ENCODE assay signal across 23 cellular contexts in genomic region chr9:3054017-3054586, GRCh38.
DNase-seq lines count a peak whose midpoint lies in the region; ATAC-seq, FAIRE-seq and TF ChIP-seq lines count a peak whose summit lies in the region.
"Had no signal": no experiment of that assay in that cellular context is flagged by ENCODE, and none has a peak within 500 bp of the region (broad histone marks: within the 10 kb centered on the region; RNA-seq: fewer than 3 reads in every experiment).

No MANE protein-coding gene starts in this region.

- TF ChIP-seq CTCF in mammary epithelial cell (conservative IDR thresholded peaks at IDR 0.05 in 1 of 2, IDR thresholded peaks at IDR 0.05 in 1 of 2; ENCODE audit: extremely low read depth in 1 of 2, insufficient read depth in 1 of 2, low read depth in 1 of 2, low read length in 2 of 2) = no peak
- TF ChIP-seq CTCF in MCF 10A (IDR thresholded peaks at IDR 0.05; ENCODE audit: unreplicated experiment) = no peak
- TF ChIP-seq CTCF in liver (IDR thresholded peaks at IDR 0.05; ENCODE audit: low read depth, low read length, missing input control) = no peak
- TF ChIP-seq CTCF in kidney (IDR thresholded peaks at IDR 0.05; ENCODE audit: borderline replicate concordance, extremely low read depth, insufficient read depth) = no peak

- H2AFZ ChIP-seq in mammary epithelial cell (ENCODE audit: low read depth, low read length) = peak overlapping the region; percentile 22

- H3K4me1 Mint-ChIP-seq in MCF 10A (ENCODE audit: insufficient read depth, unreplicated experiment) = no peaks in the 10 kb centered on the region
- H3K4me1 Mint-ChIP-seq: B cell had no signal

- WGBS in mammary epithelial cell (ENCODE audit: low coverage, missing lambda C conversion rate) = 68% methylated on average over 6 of the region's 6 CpGs
- 34% methylated on average over 6 of the region's 6 CpGs for WGBS in liver

- H3K27me3 ChIP-seq in mammary epithelial cell (ENCODE audit: insufficient read depth, low read length) = peaks cover 4% of the 10 kb centered on the region
- no peaks in the 10 kb centered on the region for H3K27me3 ChIP-seq in liver (ENCODE audit: control insufficient read depth in 4 of 4, insufficient read depth in 4 of 4, low read length in 3 of 4)
- H3K27me3 ChIP-seq: BLaER1 treated with 17β-estradiol and CSF1 and Interleukin-3, amounts not matched to agents 10 nM and 100 nM had no signal

- no peak overlapping the region for H3K27ac Mint-ChIP-seq in MCF 10A (ENCODE audit: low read depth, unreplicated experiment)
- H3K27ac Mint-ChIP-seq: B cell; CD4-positive, alpha-beta T cell; CD8-positive, alpha-beta T cell had no signal

- no peaks in the 10 kb centered on the region for H3K36me3 Mint-ChIP-seq in MCF 10A (ENCODE audit: insufficient read depth, unreplicated experiment)
- H3K36me3 Mint-ChIP-seq: CD8-positive, alpha-beta T cell had no signal

- DNase-seq in mammary epithelial cell (no peak), MCF 10A (ENCODE audit: unreplicated experiment) (no peak), left lobe of liver (ENCODE audit: low spot score) (no peak), RKO (ENCODE audit: low spot score) (no peak), kidney (no peak), HTR-8/SVneo (ENCODE audit: insufficient read length, low spot score) (no peak)
- DNase-seq: AML-193; Calu3; CD4-positive, alpha-beta T cell; CD8-positive, alpha-beta T cell; DMS79 treated with DMSO at 0.1 percent for 48 hours; GF-D8 had no signal

- POLR2A ChIA-PET in MCF 10A (lab: Yijun Ruan, JAX) = no interaction called here

- H3K4me2 ChIP-seq in mammary epithelial cell (ENCODE audit: insufficient read depth, low read depth, low read length) = no peak overlapping the region
- H3K4me2 ChIP-seq: A549; BLaER1 treated with 17β-estradiol and CSF1 and Interleukin-3, amounts not matched to agents 10 nM and 100 nM had no signal

- H4K20me1 ChIP-seq in mammary epithelial cell (ENCODE audit: insufficient read depth, low read length) = no peaks in the 10 kb centered on the region
- H4K20me1 ChIP-seq: BLaER1 treated with 17β-estradiol and CSF1 and Interleukin-3, amounts not matched to agents 10 nM and 100 nM had no signal

- H3K27me3 Mint-ChIP-seq in MCF 10A (ENCODE audit: insufficient read depth, unreplicated experiment) = peaks cover 19% of the 10 kb centered on the region
- H3K27me3 Mint-ChIP-seq: B cell; CD4-positive, alpha-beta T cell had no signal

- H3K27ac ChIP-seq in mammary epithelial cell (ENCODE audit: insufficient read depth, low read depth, low read length) = no peak overlapping the region
- H3K27ac ChIP-seq in liver (ENCODE audit: low read depth in 1 of 2, low read length in 2 of 2) = no peak overlapping the region
- no peak overlapping the region for H3K27ac ChIP-seq in kidney (ENCODE audit: low read depth in 2 of 2, low read length in 2 of 2)
- H3K27ac ChIP-seq: 22Rv1; A549; BLaER1 treated with 17β-estradiol and CSF1 and Interleukin-3, amounts not matched to agents 10 nM and 100 nM; C4-2B had no signal

- no TSS peak for BruUV-seq in mammary epithelial cell (replicated peaks; lab: Mats Ljungman, UMichigan)
- BruUV-seq in MCF 10A (replicated peaks; lab: Mats Ljungman, UMichigan) = no TSS peak

- no peak for TF ChIP-seq RAD21 in liver (IDR thresholded peaks at IDR 0.05)

- H3K4me3 Mint-ChIP-seq in MCF 10A (ENCODE audit: unreplicated experiment) = no peak overlapping the region
- H3K4me3 Mint-ChIP-seq: B cell; CD4-positive, alpha-beta T cell; CD8-positive, alpha-beta T cell had no signal

- dilution Hi-C loops in mammary epithelial cell (cut with HindIII; ENCODE audit: low sequenced_read_pairs) = no loop called here

- no peaks in the 10 kb centered on the region for H3K79me2 ChIP-seq in mammary epithelial cell (ENCODE audit: insufficient read depth, low read length)

- H3K4me3 ChIP-seq in mammary epithelial cell (replicated peaks in 1 of 3; ENCODE audit: insufficient read depth in 1 of 3, low read depth in 2 of 3, low read length in 3 of 3) (no peak overlapping the region), liver (ENCODE audit: low read depth in 1 of 3, low read length in 3 of 3) (no peak overlapping the region), kidney (ENCODE audit: low read length in 2 of 2) (no peak overlapping the region)
- H3K4me3 ChIP-seq: A549; BLaER1 treated with 17β-estradiol and CSF1 and Interleukin-3, amounts not matched to agents 10 nM and 100 nM had no signal

- no peaks in the 10 kb centered on the region for H3K36me3 ChIP-seq in mammary epithelial cell (ENCODE audit: insufficient read depth, low read length)
- no peaks in the 10 kb centered on the region for H3K36me3 ChIP-seq in liver (ENCODE audit: control insufficient read depth in 4 of 4, insufficient read depth in 3 of 4, low read depth in 1 of 4, low read length in 3 of 4)
- no peaks in the 10 kb centered on the region for H3K36me3 ChIP-seq in kidney (ENCODE audit: control insufficient read depth in 1 of 2, insufficient read depth in 2 of 2, low read length in 2 of 2)
- H3K36me3 ChIP-seq: BLaER1 treated with 17β-estradiol and CSF1 and Interleukin-3, amounts not matched to agents 10 nM and 100 nM had no signal

- in situ Hi-C loops in mammary epithelial cell (cut with MboI; ENCODE audit: low sequenced_read_pairs in 2 of 2) = no loop called here

- H3K4me1 ChIP-seq in mammary epithelial cell (ENCODE audit: insufficient read depth, low read length) = no peaks in the 10 kb centered on the region
- peaks cover 0 to 7% (median 1%) of the 10 kb centered on the region in 4 donors for H3K4me1 ChIP-seq in liver (ENCODE audit: control insufficient read depth in 4 of 4, insufficient read depth in 4 of 4, low read length in 3 of 4)
- H3K4me1 ChIP-seq in kidney (ENCODE audit: control insufficient read depth in 1 of 2, insufficient read depth in 1 of 2, low read depth in 1 of 2, low read length in 2 of 2) = no peaks in the 10 kb centered on the region
- H3K4me1 ChIP-seq: A549; BLaER1 treated with 17β-estradiol and CSF1 and Interleukin-3, amounts not matched to agents 10 nM and 100 nM; Caco-2 had no signal

- no peaks in the 10 kb centered on the region for H3K9me3 Mint-ChIP-seq in MCF 10A (ENCODE audit: unreplicated experiment)
- H3K9me3 Mint-ChIP-seq: CD4-positive, alpha-beta T cell had no signal

- intact Hi-C loops in mammary epithelial cell (cut with micrococcal nuclease) (no loop called here), MCF 10A (cut with micrococcal nuclease) (no loop called here), kidney (cut with DNase I) (no loop called here)

- CTCF ChIA-PET in mammary epithelial cell (lab: Charles Lee; ENCODE audit: low non-redundant PET) = no interaction called here
- CTCF ChIA-PET in MCF 10A (lab: Yijun Ruan, JAX) = interaction anchor here (0.6 kb wide), 1 partner anchor 15 kb away, joined by 3 read pairs; no protein-coding TSS in a partner anchor

- no peak for FAIRE-seq in kidney (lab: Jason Lieb, UNC)
- no peak for FAIRE-seq in HTR-8/SVneo (lab: Jason Lieb, UNC)
- FAIRE-seq: A549, D721Med, G401.6, GM12891, GM19239 had no signal

- no peaks in the 10 kb centered on the region for H3K9me3 ChIP-seq in mammary epithelial cell (replicated peaks; ENCODE audit: insufficient read depth, low read length)
- H3K9me3 ChIP-seq in liver (ENCODE audit: control insufficient read depth in 4 of 4, low read length in 3 of 4) = no peaks in the 10 kb centered on the region
- H3K9me3 ChIP-seq in kidney (ENCODE audit: control insufficient read depth in 1 of 2, low read length in 2 of 2) = no peaks in the 10 kb centered on the region
- H3K9me3 ChIP-seq: A549; BLaER1 treated with 17β-estradiol and CSF1 and Interleukin-3, amounts not matched to agents 10 nM and 100 nM; Caco-2 had no signal

- ATAC-seq in left lobe of liver = peak; percentile 63
- ATAC-seq: A549; CD8-positive, alpha-beta T cell had no signal

- H3K9ac ChIP-seq in mammary epithelial cell (ENCODE audit: insufficient read depth, low read length) (no peak overlapping the region), liver (ENCODE audit: low read depth in 1 of 2, low read length in 2 of 2) (no peak overlapping the region), kidney (ENCODE audit: low read length in 2 of 2) (no peak overlapping the region)
- H3K9ac ChIP-seq: BLaER1 treated with 17β-estradiol and CSF1 and Interleukin-3, amounts not matched to agents 10 nM and 100 nM had no signal

TF ChIP-seq in liver, 16 proteins besides CTCF, POLR2A, EP300 and RAD21:
- TF ChIP-seq ATF3 (IDR thresholded peaks at IDR 0.05) (no peak), RXRA (IDR thresholded peaks at IDR 0.05) (peak; percentile 25 to 42), GABPA (IDR thresholded peaks at IDR 0.05 in 1 of 2, conservative IDR thresholded peaks at IDR 0.05 in 1 of 2) (no peak), SP1 (IDR thresholded peaks at IDR 0.05) (peak; percentile 15), HNF4A (conservative IDR thresholded peaks at IDR 0.05) (peak; percentile 12 to 35)
